13 cellular contexts compared by ENCODE assay signal in genomic region chr19:34082289-34083077, GRCh38.
DNase-seq lines count a peak whose midpoint lies in the region; ATAC-seq and TF ChIP-seq lines count a peak whose summit lies in the region.
"Had no signal": no experiment of that assay in that cellular context is flagged by ENCODE, and none has a peak within 500 bp of the region (broad histone marks: within the 10 kb centered on the region; RNA-seq: fewer than 3 reads in every experiment).

No MANE protein-coding gene starts in this region.

- DNase-seq in GM23338 (ENCODE audit: low spot score) (peak; percentile 58), iPS-NIHi11 (ENCODE audit: low spot score) (peak; percentile 48), trophoblast cell (peak; percentile 95 to 97), adrenal gland (no peak), T1000 (lab: John Stamatoyannopoulos, UW) (no peak)
- DNase-seq: activated B cell treated with CpG ODN at 0.5 μM for 24 hours, NCI-H1436, RPMI8226 had no signal

- H2BK120ac ChIP-seq in trophoblast cell (ENCODE audit: insufficient read depth, low read length, poor library complexity): no peak overlapping the region

- WGBS in trophoblast cell (ENCODE audit: extremely low coverage, insufficient coverage, insufficient read length): no CpG with 5 or more reads among the region's 10 CpGs
- 54 to 65% (median 60%) methylated on average over 10 of the region's 10 CpGs for WGBS in adrenal gland, 4 donors

- H3K27ac ChIP-seq in GM23338 (ENCODE audit: low read depth): peak overlapping the region; percentile 61; the same call in 1 of the 2 replicates
- no peak overlapping the region for H3K27ac ChIP-seq in trophoblast cell (ENCODE audit: low read depth, low read length)
- no peak overlapping the region for H3K27ac ChIP-seq in adrenal gland
- H3K27ac ChIP-seq: BLaER1 treated with 17β-estradiol and CSF1 and Interleukin-3, amounts not matched to agents 10 nM and 100 nM; skin epidermis had no signal

- H3K9me3 Mint-ChIP-seq in GM23338 (peaks cover 15% of the 10 kb centered on the region), brain (peaks cover 0 to 8% (median 0%) of the 10 kb centered on the region in 5 experiments)

- H3K27ac Mint-ChIP-seq in GM23338: peak overlapping the region; percentile 79
- H3K27ac Mint-ChIP-seq in brain: peak overlapping the region in 3 of 5 experiments; percentile 18 to 64 (median 61)
- H3K27ac Mint-ChIP-seq: activated B cell treated with CpG ODN at 0.5 μM for 24 hours had no signal

- H3K4me3 Mint-ChIP-seq in GM23338 (no peak overlapping the region), brain (peak overlapping the region in 3 of 5 experiments; percentile 13 to 33 (median 32))
- H3K4me3 Mint-ChIP-seq: activated B cell treated with CpG ODN at 0.5 μM for 24 hours had no signal

- no peaks in the 10 kb centered on the region for H4K20me1 ChIP-seq in GM23338 (replicated peaks; ENCODE audit: insufficient read depth)
- H4K20me1 ChIP-seq: BLaER1 treated with 17β-estradiol and CSF1 and Interleukin-3, amounts not matched to agents 10 nM and 100 nM had no signal

- H2BK5ac ChIP-seq in trophoblast cell (ENCODE audit: low read depth, low read length, poor library complexity): no peak overlapping the region

- no peaks in the 10 kb centered on the region for H3K79me1 ChIP-seq in trophoblast cell (ENCODE audit: low read length)

- TF ChIP-seq POLR2A in adrenal gland (IDR thresholded peaks at IDR 0.05): no peak

- H3K4me1 ChIP-seq in GM23338 (ENCODE audit: insufficient read depth): peaks cover 27% of the 10 kb centered on the region
- H3K4me1 ChIP-seq in trophoblast cell (ENCODE audit: control insufficient read depth in 1 of 2, insufficient read depth in 2 of 2, low read length in 2 of 2): peaks cover 0 to 3% of the 10 kb centered on the region in 2 experiments
- H3K4me1 ChIP-seq in adrenal gland (replicated peaks in 1 of 2): no peaks in the 10 kb centered on the region
- H3K4me1 ChIP-seq: BLaER1 treated with 17β-estradiol and CSF1 and Interleukin-3, amounts not matched to agents 10 nM and 100 nM had no signal

- H3K23ac ChIP-seq in trophoblast cell (ENCODE audit: low read length): no peak overlapping the region

- no peak overlapping the region for H4K8ac ChIP-seq in trophoblast cell (ENCODE audit: low read depth, low read length)

- no peak overlapping the region for H3K4me3 ChIP-seq in GM23338
- no peak overlapping the region for H3K4me3 ChIP-seq in trophoblast cell (ENCODE audit: low read depth, low read length)
- H3K4me3 ChIP-seq in adrenal gland: no peak overlapping the region
- H3K4me3 ChIP-seq: BLaER1 treated with 17β-estradiol and CSF1 and Interleukin-3, amounts not matched to agents 10 nM and 100 nM; skin epidermis had no signal

- peak overlapping the region; percentile 6 for H2AFZ ChIP-seq in GM23338
- no peak overlapping the region for H2AFZ ChIP-seq in trophoblast cell (ENCODE audit: insufficient read depth, low read length, poor library complexity)

- H3K18ac ChIP-seq in trophoblast cell (ENCODE audit: low read length): no peak overlapping the region

- H2BK12ac ChIP-seq in trophoblast cell (ENCODE audit: low read length): no peak overlapping the region

- H3K4me2 ChIP-seq in GM23338 (no peak overlapping the region; the same call in 1 of the 2 replicates), trophoblast cell (ENCODE audit: low read length) (no peak overlapping the region)
- H3K4me2 ChIP-seq: BLaER1 treated with 17β-estradiol and CSF1 and Interleukin-3, amounts not matched to agents 10 nM and 100 nM had no signal

- H3K9me3 ChIP-seq in trophoblast cell (ENCODE audit: insufficient read depth, low read depth, low read length) (no peaks in the 10 kb centered on the region), adrenal gland (replicated peaks in 1 of 3) (no peaks in the 10 kb centered on the region)

- H3K27me3 Mint-ChIP-seq in GM23338 (ENCODE audit: insufficient read depth, low read depth, poor library complexity) (peaks cover 9% of the 10 kb centered on the region), brain (peaks cover 9% of the 10 kb centered on the region)

- peaks cover 10% of the 10 kb centered on the region for H3K36me3 Mint-ChIP-seq in GM23338 (ENCODE audit: low read depth)
- H3K36me3 Mint-ChIP-seq in brain: no peaks in the 10 kb centered on the region

- ATAC-seq in GM23338 (peak; percentile 81), GM18907 (IDR thresholded peaks at IDR 0.05; ENCODE audit: unreplicated experiment) (no peak), HG03039 (IDR thresholded peaks at IDR 0.05; ENCODE audit: unreplicated experiment) (no peak)

- H3K9ac ChIP-seq in trophoblast cell (ENCODE audit: low read length): no peak overlapping the region
- H3K9ac ChIP-seq: BLaER1 treated with 17β-estradiol and CSF1 and Interleukin-3, amounts not matched to agents 10 nM and 100 nM had no signal

- H2AK5ac ChIP-seq in trophoblast cell (ENCODE audit: low read length): no peak overlapping the region

- H3K4ac ChIP-seq in trophoblast cell (ENCODE audit: low read depth, low read length): no peak overlapping the region

- no peak overlapping the region for H4K12ac ChIP-seq in trophoblast cell (ENCODE audit: low read depth, low read length)

- H3K4me1 Mint-ChIP-seq in GM23338 (peaks cover 27% of the 10 kb centered on the region), brain (peaks cover 21% of the 10 kb centered on the region)
- H3K4me1 Mint-ChIP-seq: activated B cell treated with CpG ODN at 0.5 μM for 24 hours had no signal

- H3F3A ChIP-seq in GM23338 (replicated peaks; ENCODE audit: low read depth): peaks cover 9% of the 10 kb centered on the region; the same call in 1 of the 2 replicates

- H4K91ac ChIP-seq in trophoblast cell (ENCODE audit: low read depth, low read length): no peak overlapping the region

- intact Hi-C loops in adrenal gland (cut with DNase I): no loop called here

- H3K36me3 ChIP-seq in GM23338 (ENCODE audit: insufficient read depth): no peaks in the 10 kb centered on the region
- H3K36me3 ChIP-seq in trophoblast cell (ENCODE audit: control insufficient read depth in 1 of 2, insufficient read depth in 2 of 2, low read length in 2 of 2): no peaks in the 10 kb centered on the region
- H3K36me3 ChIP-seq in adrenal gland (replicated peaks in 1 of 2): no peaks in the 10 kb centered on the region
- H3K36me3 ChIP-seq: BLaER1 treated with 17β-estradiol and CSF1 and Interleukin-3, amounts not matched to agents 10 nM and 100 nM had no signal

- H3K79me2 ChIP-seq in GM23338 (replicated peaks; ENCODE audit: insufficient read depth) (no peaks in the 10 kb centered on the region), trophoblast cell (ENCODE audit: control insufficient read depth, insufficient read depth, low read length, poor library complexity) (no peaks in the 10 kb centered on the region)

- no peaks in the 10 kb centered on the region; the same call in 1 of the 2 replicates for H3K9me2 ChIP-seq in GM23338 (ENCODE audit: insufficient read depth)

- TF ChIP-seq CTCF in GM23338 (conservative IDR thresholded peaks at IDR 0.05; ENCODE audit: low read depth in 2 of 2) (no peak), brain (conservative IDR thresholded peaks at IDR 0.05) (no peak), adrenal gland (IDR thresholded peaks at IDR 0.05) (no peak)

- H3K27me3 ChIP-seq in GM23338 (ENCODE audit: insufficient read depth): no peaks in the 10 kb centered on the region
- H3K27me3 ChIP-seq in trophoblast cell (ENCODE audit: insufficient read depth, low read length): no peaks in the 10 kb centered on the region
- peaks cover 4% of the 10 kb centered on the region for H3K27me3 ChIP-seq in adrenal gland
- H3K27me3 ChIP-seq: BLaER1 treated with 17β-estradiol and CSF1 and Interleukin-3, amounts not matched to agents 10 nM and 100 nM had no signal

- no peak overlapping the region for H3K14ac ChIP-seq in trophoblast cell (ENCODE audit: low read length)

TF ChIP-seq in GM23338, 12 proteins besides CTCF, POLR2A, EP300 and RAD21:
- no peak for TF ChIP-seq ETS1 (IDR thresholded peaks at IDR 0.05)
- TF ChIP-seq STAT1 (IDR thresholded peaks at IDR 0.05; ENCODE audit: unreplicated experiment): no peak
- TF ChIP-seq JUNB (IDR thresholded peaks at IDR 0.05; ENCODE audit: unreplicated experiment): no peak
- no peak for TF ChIP-seq NANOG (IDR thresholded peaks at IDR 0.05; ENCODE audit: borderline replicate concordance)
- no peak for TF ChIP-seq ZNF331 (CRISPR knock-in tag; IDR thresholded peaks at IDR 0.05; ENCODE audit: low read depth)
- TF ChIP-seq EZH2phosphoT487 (IDR thresholded peaks at IDR 0.05; ENCODE audit: unreplicated experiment): no peak
- TF ChIP-seq REST (IDR thresholded peaks at IDR 0.05; ENCODE audit: unreplicated experiment): no peak

Comparison
In these comparisons a context has a peak if more than half of its experiments do, and no peak if none do; other contexts are left out.
1. DNase-seq: peak in GM23338 (single experiment), iPS-NIHi11 (single experiment) and trophoblast cell (2 of 2); none in adrenal gland (0 of 7) and T1000 (single experiment).